Comparison of ENCODE assay signal across 21 cellular contexts in genomic region chr5:176846335-176847140, GRCh38. TPM values are rescaled to one million over a fixed set of nuclear protein-coding genes. Genes with fewer than 3 reads are reported as not detected.
DNase-seq lines count a peak whose midpoint lies in the region; ATAC-seq and TF ChIP-seq lines count a peak whose summit lies in the region.
"Had no signal": no experiment of that assay in that cellular context is flagged by ENCODE, and none has a peak within 500 bp of the region (broad histone marks: within the 10 kb centered on the region; RNA-seq: fewer than 3 reads in every experiment).

No MANE protein-coding gene starts in this region.

- no peak overlapping the region for H2AK9ac ChIP-seq in IMR-90 (replicated peaks; ENCODE audit: low read depth, low read length, poor library complexity)

- no peaks in the 10 kb centered on the region for H3K4me1 Mint-ChIP-seq in activated CD8-positive, alpha-beta T cell treated with anti-CD3 and anti-CD28 coated beads for 36 hours (ENCODE audit: low read depth)
- H3K4me1 Mint-ChIP-seq in activated CD8-positive, alpha-beta T cell treated with anti-CD3 and anti-CD28 coated beads, Interleukin-2, amount 10 ng/mL, durations not matched to agents 7 days and 5 days (ENCODE audit: low read depth): no peaks in the 10 kb centered on the region

- no peak for TF ChIP-seq RAD21 in IMR-90 (IDR thresholded peaks at IDR 0.05; ENCODE audit: low read length)

- no peak overlapping the region for H3K9ac ChIP-seq in IMR-90 (ENCODE audit: low read depth, low read length)
- no peak overlapping the region for H3K9ac ChIP-seq in colonic mucosa (ENCODE audit: low read depth in 2 of 2, low read length in 2 of 2)

- ATAC-seq in activated CD8-positive, alpha-beta T cell treated with anti-CD3 and anti-CD28 coated beads for 36 hours: peak; percentile 34
- ATAC-seq in activated CD8-positive, alpha-beta T cell treated with anti-CD3 and anti-CD28 coated beads, Interleukin-2, amount 10 ng/mL, durations not matched to agents 7 days and 5 days: no peak
- ATAC-seq in IMR-90 (ENCODE audit: low read depth): no peak
- no peak for ATAC-seq in GM21381 (IDR thresholded peaks at IDR 0.05; ENCODE audit: unreplicated experiment)
- ATAC-seq: pancreas had no signal

- no peak overlapping the region for H3K23ac ChIP-seq in IMR-90 (ENCODE audit: low read depth, low read length)

- no peaks in the 10 kb centered on the region for H3K79me1 ChIP-seq in IMR-90 (ENCODE audit: low read depth in 1 of 2, low read length in 2 of 2)

- no peak overlapping the region for H3K56ac ChIP-seq in IMR-90 (ENCODE audit: extremely low read depth, insufficient read depth, low read length)

- TF ChIP-seq POLR2A in IMR-90 (IDR thresholded peaks at IDR 0.05; ENCODE audit: low read depth, low read length): no peak

- DNase-seq in activated CD8-positive, alpha-beta T cell treated with anti-CD3 and anti-CD28 coated beads for 36 hours: peak; percentile 38
- DNase-seq in activated CD8-positive, alpha-beta T cell treated with anti-CD3 and anti-CD28 coated beads, Interleukin-2, amount 10 ng/mL, durations not matched to agents 7 days and 5 days: no peak
- DNase-seq in IMR-90 (no peak), epithelial cell of esophagus (ENCODE audit: low read depth) (peak; percentile 34), retina (peak; percentile 71), H7 (no peak), colonic mucosa (no peak)
- DNase-seq: activated CD4-positive, CD25-positive, alpha-beta regulatory T cell; activated CD8-positive, alpha-beta memory T cell treated with anti-CD3 and anti-CD28 coated beads, Interleukin-2, amount 50 U/mL, for 4 hours; Caco-2; dorsolateral prefrontal cortex; heart right ventricle; NCI-H2029 treated with DMSO at 0.1 percent for 48 hours; NCI-H526; stomach had no signal

- no peak overlapping the region for H2AK5ac ChIP-seq in IMR-90 (ENCODE audit: low read depth, low read length)

- intact Hi-C loops in activated CD8-positive, alpha-beta T cell treated with anti-CD3 and anti-CD28 coated beads for 36 hours (cut with micrococcal nuclease): no loop called here
- intact Hi-C loops in IMR-90 (cut with micrococcal nuclease) (no loop called here), colonic mucosa (cut with DNase I) (no loop called here)

- no peaks in the 10 kb centered on the region; the same call in 1 of the 2 replicates for H3K4me1 ChIP-seq in IMR-90 (ENCODE audit: control insufficient read depth, insufficient read depth, low read length)
- no peaks in the 10 kb centered on the region for H3K4me1 ChIP-seq in colonic mucosa
- H3K4me1 ChIP-seq: breast epithelium, Caco-2, heart right ventricle, pancreas, stomach had no signal

- no peaks in the 10 kb centered on the region for H3K9me3 ChIP-seq in IMR-90 (ENCODE audit: control insufficient read depth, insufficient read depth, low read length)
- H3K9me3 ChIP-seq in colonic mucosa: no peaks in the 10 kb centered on the region
- H3K9me3 ChIP-seq: breast epithelium, Caco-2, esophagus muscularis mucosa, heart right ventricle, pancreas, stomach had no signal

- H3K18ac ChIP-seq in IMR-90 (ENCODE audit: low read depth, low read length): no peak overlapping the region

- H3K36me3 ChIP-seq in IMR-90 (ENCODE audit: control insufficient read depth, insufficient read depth, low read length) (no peaks in the 10 kb centered on the region), H7 (replicated peaks; ENCODE audit: control insufficient read depth, insufficient read depth, low read length) (no peaks in the 10 kb centered on the region), colonic mucosa (no peaks in the 10 kb centered on the region)
- H3K36me3 ChIP-seq: breast epithelium, esophagus muscularis mucosa, heart right ventricle, pancreas, stomach had no signal

- no peak overlapping the region for H3K27ac Mint-ChIP-seq in activated CD8-positive, alpha-beta T cell treated with anti-CD3 and anti-CD28 coated beads for 36 hours
- no peak overlapping the region for H3K27ac Mint-ChIP-seq in activated CD8-positive, alpha-beta T cell treated with anti-CD3 and anti-CD28 coated beads, Interleukin-2, amount 10 ng/mL, durations not matched to agents 7 days and 5 days
- H3K27ac Mint-ChIP-seq: activated naive CD4-positive, alpha-beta T cell treated with anti-CD3 and anti-CD28 coated beads, Interleukin-2, amount 50 U/mL, for 72 hours; T-helper 1 cell treated with Interleukin-12 subunit alpha and Interleukin-12 subunit beta and Interleukin-4 antibody, amounts not matched to agents 30 μg/mL and 1 μg/mL, for 36 hours had no signal

- no peak overlapping the region for H3K4ac ChIP-seq in IMR-90 (ENCODE audit: low read depth, low read length)

- POLR2A ChIA-PET in activated CD8-positive, alpha-beta T cell treated with anti-CD3 and anti-CD28 coated beads for 36 hours (lab: Charles Lee): interaction anchor here (0.9 kb wide), 1 partner anchor 46 kb away, joined by 3 read pairs; no protein-coding TSS in a partner anchor
- POLR2A ChIA-PET in activated CD8-positive, alpha-beta T cell treated with anti-CD3 and anti-CD28 coated beads, Interleukin-2, amount 10 ng/mL, durations not matched to agents 7 days and 5 days (lab: Charles Lee): interaction anchor here (0.8 kb wide), 1 partner anchor 216 kb away, joined by 3 read pairs; the partner anchor contains the start of genes EIF4E1B and SNCB
- POLR2A ChIA-PET in IMR-90 (lab: Charles Lee; ENCODE audit: unreplicated experiment): no interaction called here

- H4K5ac ChIP-seq in IMR-90 (ENCODE audit: low read depth, low read length): no peak overlapping the region

- H3K27me3 Mint-ChIP-seq in activated CD8-positive, alpha-beta T cell treated with anti-CD3 and anti-CD28 coated beads for 36 hours: peaks cover 18% of the 10 kb centered on the region
- peaks cover 10% of the 10 kb centered on the region for H3K27me3 Mint-ChIP-seq in activated CD8-positive, alpha-beta T cell treated with anti-CD3 and anti-CD28 coated beads, Interleukin-2, amount 10 ng/mL, durations not matched to agents 7 days and 5 days (ENCODE audit: low read depth)

- H3K36me3 Mint-ChIP-seq in activated CD8-positive, alpha-beta T cell treated with anti-CD3 and anti-CD28 coated beads for 36 hours (ENCODE audit: low read depth): no peaks in the 10 kb centered on the region
- H3K36me3 Mint-ChIP-seq in activated CD8-positive, alpha-beta T cell treated with anti-CD3 and anti-CD28 coated beads, Interleukin-2, amount 10 ng/mL, durations not matched to agents 7 days and 5 days (ENCODE audit: low read depth): no peaks in the 10 kb centered on the region
- H3K36me3 Mint-ChIP-seq: activated naive CD4-positive, alpha-beta T cell treated with anti-CD3 and anti-CD28 coated beads, Interleukin-2, amount 50 U/mL, for 72 hours had no signal

- no peak overlapping the region for H4K8ac ChIP-seq in IMR-90 (ENCODE audit: low read depth in 2 of 2, low read length in 2 of 2)

- H4K91ac ChIP-seq in IMR-90 (ENCODE audit: insufficient read depth, low read depth, low read length): no peak overlapping the region

- peaks cover 45% of the 10 kb centered on the region for H3K27me3 ChIP-seq in IMR-90 (ENCODE audit: control insufficient read depth, insufficient read depth, low read length)
- no peaks in the 10 kb centered on the region for H3K27me3 ChIP-seq in H7 (ENCODE audit: control insufficient read depth, insufficient read depth, low read length)
- H3K27me3 ChIP-seq in colonic mucosa: no peaks in the 10 kb centered on the region
- H3K27me3 ChIP-seq: pancreas had no signal

- dilution Hi-C loops in IMR-90 (cut with HindIII; ENCODE audit: low sequenced_read_pairs, unreplicated experiment): no loop called here

- in situ Hi-C loops in IMR-90 (cut with MboI; ENCODE audit: low sequenced_read_pairs): no loop called here

- H3K4me3 ChIP-seq in IMR-90 (ENCODE audit: insufficient read depth, low read depth, low read length): no peak overlapping the region
- no peak overlapping the region for H3K4me3 ChIP-seq in epithelial cell of esophagus (ENCODE audit: low read length)
- H3K4me3 ChIP-seq in H7 (ENCODE audit: insufficient read depth, low read depth, low read length): no peak overlapping the region
- no peak overlapping the region for H3K4me3 ChIP-seq in colonic mucosa
- H3K4me3 ChIP-seq: breast epithelium, dorsolateral prefrontal cortex, esophagus muscularis mucosa, heart right ventricle, pancreas, stomach had no signal

- no peaks in the 10 kb centered on the region for H4K20me1 ChIP-seq in IMR-90 (ENCODE audit: insufficient read depth, low read length)

- H3K9me3 Mint-ChIP-seq in activated CD8-positive, alpha-beta T cell treated with anti-CD3 and anti-CD28 coated beads for 36 hours: no peaks in the 10 kb centered on the region
- no peaks in the 10 kb centered on the region for H3K9me3 Mint-ChIP-seq in activated CD8-positive, alpha-beta T cell treated with anti-CD3 and anti-CD28 coated beads, Interleukin-2, amount 10 ng/mL, durations not matched to agents 7 days and 5 days (ENCODE audit: insufficient read depth)
- H3K9me3 Mint-ChIP-seq: activated naive CD4-positive, alpha-beta T cell treated with anti-CD3 and anti-CD28 coated beads, Interleukin-2, amount 50 U/mL, for 72 hours; T-helper 1 cell treated with Interleukin-12 subunit alpha and Interleukin-12 subunit beta and Interleukin-4 antibody, amounts not matched to agents 30 μg/mL and 1 μg/mL, for 36 hours had no signal

- H3K9me1 ChIP-seq in IMR-90 (ENCODE audit: insufficient read depth, low read length): no peaks in the 10 kb centered on the region

- H2BK120ac ChIP-seq in IMR-90 (ENCODE audit: low read depth, low read length): no peak overlapping the region

- BruUV-seq in IMR-90 (replicated peaks; lab: Mats Ljungman, UMichigan): no TSS peak

- H3K4me2 ChIP-seq in IMR-90 (ENCODE audit: low read depth, low read length): no peak overlapping the region

- TF ChIP-seq CTCF in activated CD8-positive, alpha-beta T cell treated with anti-CD3 and anti-CD28 coated beads for 36 hours (IDR thresholded peaks at IDR 0.05): no peak
- TF ChIP-seq CTCF in IMR-90 (conservative IDR thresholded peaks at IDR 0.05; ENCODE audit: low read depth, low read length) (no peak), epithelial cell of esophagus (IDR thresholded peaks at IDR 0.05; ENCODE audit: insufficient read depth, low read depth, low read length, missing control alignments) (no peak), colonic mucosa (IDR thresholded peaks at IDR 0.05) (no peak)

- H3K27ac ChIP-seq in IMR-90 (ENCODE audit: insufficient read depth, low read length) (no peak overlapping the region), colonic mucosa (no peak overlapping the region)
- H3K27ac ChIP-seq: breast epithelium, esophagus muscularis mucosa, heart right ventricle, pancreas, stomach had no signal

- H2BK5ac ChIP-seq in IMR-90 (ENCODE audit: low read depth, low read length, poor library complexity, severe bottlenecking): no peak overlapping the region

- no peak overlapping the region for H2BK15ac ChIP-seq in IMR-90 (ENCODE audit: low read depth, low read length)

- H2BK20ac ChIP-seq in IMR-90 (ENCODE audit: low read depth, low read length): no peak overlapping the region

- WGBS in IMR-90 (ENCODE audit: extremely low coverage in 2 of 2, insufficient read length in 1 of 2), 2 experiments: 53% methylated on average over 9 of the region's 24 CpGs; no CpG with 5 or more reads in 1 of the 2 experiments

- H3K14ac ChIP-seq in IMR-90 (replicated peaks; ENCODE audit: low read depth, low read length): no peak overlapping the region

- H3K4me3 Mint-ChIP-seq in activated CD8-positive, alpha-beta T cell treated with anti-CD3 and anti-CD28 coated beads for 36 hours: no peak overlapping the region
- no peak overlapping the region for H3K4me3 Mint-ChIP-seq in activated CD8-positive, alpha-beta T cell treated with anti-CD3 and anti-CD28 coated beads, Interleukin-2, amount 10 ng/mL, durations not matched to agents 7 days and 5 days
- H3K4me3 Mint-ChIP-seq: T-helper 1 cell treated with Interleukin-12 subunit alpha and Interleukin-12 subunit beta and Interleukin-4 antibody, amounts not matched to agents 30 μg/mL and 1 μg/mL, for 36 hours had no signal

- CTCF ChIA-PET in activated CD8-positive, alpha-beta T cell treated with anti-CD3 and anti-CD28 coated beads for 36 hours (lab: Charles Lee): interaction anchor here (1.0 kb wide), 1 partner anchor 186 kb away, joined by 4 read pairs; no protein-coding TSS in a partner anchor
- CTCF ChIA-PET in activated CD8-positive, alpha-beta T cell treated with anti-CD3 and anti-CD28 coated beads, Interleukin-2, amount 10 ng/mL, durations not matched to agents 7 days and 5 days (lab: Charles Lee): no interaction called here
- CTCF ChIA-PET in IMR-90 (lab: Yijun Ruan, JAX): no interaction called here

- peak overlapping the region; percentile 26 for H2AFZ ChIP-seq in IMR-90 (replicated peaks; ENCODE audit: low read length, poor library complexity)

RNA-seq across cellular contexts. Expression of gene UNC5A, which starts 36.2 kb away (rescaled TPM):
- total RNA-seq in activated CD8-positive, alpha-beta T cell treated with anti-CD3 and anti-CD28 coated beads for 36 hours: not detected
- not detected for total RNA-seq in activated CD8-positive, alpha-beta T cell treated with anti-CD3 and anti-CD28 coated beads, Interleukin-2, amount 10 ng/mL, durations not matched to agents 7 days and 5 days
- total RNA-seq in IMR-90 (2012; rRNA removed) (not detected in 2 replicates), colonic mucosa (not detected)
- not detected in 2 replicates for polyA plus RNA-seq in IMR-90 (2012; rRNA removed)
- polyA plus RNA-seq in IMR-90 (2012; cell fraction: cytosol; rRNA removed): 0.02 TPM in 1 of 2 replicates, not detected in the other
- polyA plus RNA-seq in IMR-90 (2012; cell fraction: nucleus; rRNA removed; ENCODE audit: low replicate concordance): 0.01 and 0.11 TPM in 2 replicates
- total RNA-seq in H7 (2014; rRNA removed; shearing (Covaris generic)): 3.7 and 4.6 TPM in 2 replicates
- total RNA-seq: Caco-2, esophagus muscularis mucosa had no signal

RNA-seq across cellular contexts. Expression of gene HK3, which starts 52.6 kb away (rescaled TPM):
- not detected for total RNA-seq in activated CD8-positive, alpha-beta T cell treated with anti-CD3 and anti-CD28 coated beads for 36 hours
- total RNA-seq in activated CD8-positive, alpha-beta T cell treated with anti-CD3 and anti-CD28 coated beads, Interleukin-2, amount 10 ng/mL, durations not matched to agents 7 days and 5 days: not detected
- total RNA-seq in IMR-90 (2012; rRNA removed) (not detected in 2 replicates), colonic mucosa (1 to 10 TPM; 1.6 to 3.0 TPM)
- polyA plus RNA-seq in IMR-90 (2012; rRNA removed): not detected in 2 replicates
- polyA plus RNA-seq in IMR-90 (2012; cell fraction: cytosol; rRNA removed): not detected in 2 replicates
- polyA plus RNA-seq in IMR-90 (2012; cell fraction: nucleus; rRNA removed; ENCODE audit: low replicate concordance): 0.05 and 0.15 TPM in 2 replicates
- not detected in 2 replicates for total RNA-seq in H7 (2014; rRNA removed; shearing (Covaris generic))

Comparison
In these comparisons a context has a peak if more than half of its experiments do, and no peak if none do; other contexts are left out.
1. DNase-seq: peak in activated CD8-positive, alpha-beta T cell treated with anti-CD3 and anti-CD28 coated beads for 36 hours (single experiment), epithelial cell of esophagus (single experiment) and retina (single experiment); none in activated CD8-positive, alpha-beta T cell treated with anti-CD3 and anti-CD28 coated beads, Interleukin-2, amount 10 ng/mL, durations not matched to agents 7 days and 5 days (single experiment), IMR-90 (single experiment), H7 (single experiment) and colonic mucosa (single experiment).